In the genomic region with DNA sequence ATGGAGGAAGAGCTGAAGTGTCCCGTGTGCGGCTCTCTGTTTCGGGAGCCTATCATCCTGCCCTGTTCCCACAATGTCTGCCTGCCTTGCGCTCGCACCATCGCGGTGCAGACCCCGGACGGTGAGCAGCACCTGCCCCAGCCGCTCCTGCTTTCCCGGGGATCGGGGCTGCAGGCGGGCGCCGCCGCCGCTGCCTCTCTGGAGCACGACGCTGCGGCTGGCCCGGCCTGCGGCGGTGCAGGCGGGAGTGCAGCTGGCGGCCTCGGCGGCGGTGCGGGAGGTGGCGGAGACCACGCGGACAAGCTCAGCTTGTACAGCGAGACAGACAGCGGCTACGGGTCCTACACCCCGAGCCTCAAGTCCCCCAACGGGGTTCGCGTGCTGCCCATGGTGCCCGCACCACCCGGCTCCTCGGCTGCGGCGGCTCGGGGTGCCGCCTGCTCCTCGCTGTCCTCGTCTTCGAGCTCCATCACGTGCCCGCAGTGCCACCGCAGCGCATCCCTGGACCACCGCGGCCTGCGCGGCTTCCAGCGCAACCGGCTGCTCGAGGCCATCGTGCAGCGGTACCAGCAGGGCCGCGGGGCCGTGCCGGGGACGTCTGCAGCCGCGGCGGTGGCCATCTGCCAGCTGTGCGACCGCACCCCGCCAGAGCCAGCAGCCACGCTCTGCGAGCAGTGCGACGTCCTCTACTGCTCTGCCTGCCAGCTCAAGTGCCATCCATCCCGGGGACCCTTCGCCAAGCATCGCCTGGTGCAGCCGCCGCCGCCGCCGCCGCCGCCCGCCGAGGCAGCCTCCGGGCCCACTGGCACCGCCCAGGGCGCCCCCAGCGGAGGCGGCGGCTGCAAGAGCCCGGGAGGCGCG, we compare ENCODE assay signal across 1 cellular context.
TF ChIP-seq lines count a peak whose summit lies in the region.

No MANE protein-coding gene starts in this region.

TF ChIP-seq in A549, 52 proteins besides CTCF, POLR2A, EP300 and RAD21 (continued from another document):
- TF ChIP-seq, protein P1, sequence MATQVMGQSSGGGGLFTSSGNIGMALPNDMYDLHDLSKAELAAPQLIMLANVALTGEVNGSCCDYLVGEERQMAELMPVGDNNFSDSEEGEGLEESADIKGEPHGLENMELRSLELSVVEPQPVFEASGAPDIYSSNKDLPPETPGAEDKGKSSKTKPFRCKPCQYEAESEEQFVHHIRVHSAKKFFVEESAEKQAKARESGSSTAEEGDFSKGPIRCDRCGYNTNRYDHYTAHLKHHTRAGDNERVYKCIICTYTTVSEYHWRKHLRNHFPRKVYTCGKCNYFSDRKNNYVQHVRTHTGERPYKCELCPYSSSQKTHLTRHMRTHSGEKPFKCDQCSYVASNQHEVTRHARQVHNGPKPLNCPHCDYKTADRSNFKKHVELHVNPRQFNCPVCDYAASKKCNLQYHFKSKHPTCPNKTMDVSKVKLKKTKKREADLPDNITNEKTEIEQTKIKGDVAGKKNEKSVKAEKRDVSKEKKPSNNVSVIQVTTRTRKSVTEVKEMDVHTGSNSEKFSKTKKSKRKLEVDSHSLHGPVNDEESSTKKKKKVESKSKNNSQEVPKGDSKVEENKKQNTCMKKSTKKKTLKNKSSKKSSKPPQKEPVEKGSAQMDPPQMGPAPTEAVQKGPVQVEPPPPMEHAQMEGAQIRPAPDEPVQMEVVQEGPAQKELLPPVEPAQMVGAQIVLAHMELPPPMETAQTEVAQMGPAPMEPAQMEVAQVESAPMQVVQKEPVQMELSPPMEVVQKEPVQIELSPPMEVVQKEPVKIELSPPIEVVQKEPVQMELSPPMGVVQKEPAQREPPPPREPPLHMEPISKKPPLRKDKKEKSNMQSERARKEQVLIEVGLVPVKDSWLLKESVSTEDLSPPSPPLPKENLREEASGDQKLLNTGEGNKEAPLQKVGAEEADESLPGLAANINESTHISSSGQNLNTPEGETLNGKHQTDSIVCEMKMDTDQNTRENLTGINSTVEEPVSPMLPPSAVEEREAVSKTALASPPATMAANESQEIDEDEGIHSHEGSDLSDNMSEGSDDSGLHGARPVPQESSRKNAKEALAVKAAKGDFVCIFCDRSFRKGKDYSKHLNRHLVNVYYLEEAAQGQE (IDR thresholded peaks at IDR 0.05), result no peak
- no peak for TF ChIP-seq HDAC2 (IDR thresholded peaks at IDR 0.05)
